10 cellular contexts compared by ENCODE assay signal in genomic region chr1:197761654-197762053, GRCh38.
A peak's percentile ranks its signal among the peaks of the same experiment; 100 is the strongest.
DNase-seq lines count a peak whose midpoint lies in the region; ATAC-seq and TF ChIP-seq lines count a peak whose summit lies in the region.
"Had no signal": no experiment of that assay in that cellular context is flagged by ENCODE, and none has a peak within 500 bp of the region (broad histone marks: within the 10 kb centered on the region; RNA-seq: fewer than 3 reads in every experiment).

No MANE protein-coding gene starts in this region.

- peaks cover 14% of the 10 kb centered on the region; the same call in 1 of the 2 replicates for H3K36me3 ChIP-seq in DND-41 (ENCODE audit: insufficient read depth, low read length)

- peak overlapping the region; percentile 96 for H3K27ac ChIP-seq in DND-41 (ENCODE audit: low read length)

- peaks cover 86% of the 10 kb centered on the region for H3K79me2 ChIP-seq in DND-41 (ENCODE audit: insufficient read depth, low read length)

- TF ChIP-seq CTCF in DND-41 (IDR thresholded peaks at IDR 0.05; ENCODE audit: borderline replicate concordance, extremely low read depth, low read length, poor library complexity, severe bottlenecking): no peak

- H3K27me3 ChIP-seq in DND-41 (ENCODE audit: insufficient read depth, low read length, poor library complexity): no peaks in the 10 kb centered on the region

- H3K9me3 ChIP-seq in DND-41 (ENCODE audit: insufficient read depth, low read length, severe bottlenecking): no peaks in the 10 kb centered on the region

- peaks cover 75% of the 10 kb centered on the region for H3K4me1 ChIP-seq in DND-41 (ENCODE audit: insufficient read depth, low read length)

- H2AFZ ChIP-seq in DND-41 (ENCODE audit: low read depth, low read length): peak overlapping the region; percentile 67

- H3K4me2 ChIP-seq in DND-41 (ENCODE audit: insufficient read depth, low read length): peak overlapping the region; percentile 48

- H3K9ac ChIP-seq in DND-41 (ENCODE audit: low read depth, low read length): peak overlapping the region; percentile 56

- peak overlapping the region in 1 of 2 experiments; percentile 34; a peak in 2 of 4 replicates for H3K4me3 ChIP-seq in DND-41 (ENCODE audit: low read depth in 1 of 2, low read length in 2 of 2)

- DNase-seq in DND-41 (no peak), SKM-1 (lab: John Stamatoyannopoulos, UW; ENCODE audit: unreplicated experiment) (peak; percentile 33), DMS153 treated with DMSO at 0.1 percent for 48 hours (lab: John Stamatoyannopoulos, UW; ENCODE audit: unreplicated experiment) (no peak), foreskin melanocyte (no peak)
- no peak for DNase-seq in activated naive CD4-positive, alpha-beta T cell (lab: John Stamatoyannopoulos, UW)
- DNase-seq: NCI-H1694 treated with DMSO at 0.1 percent for 48 hours, Right ventricle myocardium superior had no signal

- H4K20me1 ChIP-seq in DND-41 (ENCODE audit: insufficient read depth, low read length): no peaks in the 10 kb centered on the region

- ATAC-seq in DND-41 (ENCODE audit: insufficient read depth, low read depth) (peak; percentile 76), GM21390 (IDR thresholded peaks at IDR 0.05; ENCODE audit: unreplicated experiment) (peak; percentile 87), HG03442 (IDR thresholded peaks at IDR 0.05; ENCODE audit: unreplicated experiment) (peak; percentile 77), GM21825 (IDR thresholded peaks at IDR 0.05; ENCODE audit: unreplicated experiment) (no peak)
